In the genomic region with DNA sequence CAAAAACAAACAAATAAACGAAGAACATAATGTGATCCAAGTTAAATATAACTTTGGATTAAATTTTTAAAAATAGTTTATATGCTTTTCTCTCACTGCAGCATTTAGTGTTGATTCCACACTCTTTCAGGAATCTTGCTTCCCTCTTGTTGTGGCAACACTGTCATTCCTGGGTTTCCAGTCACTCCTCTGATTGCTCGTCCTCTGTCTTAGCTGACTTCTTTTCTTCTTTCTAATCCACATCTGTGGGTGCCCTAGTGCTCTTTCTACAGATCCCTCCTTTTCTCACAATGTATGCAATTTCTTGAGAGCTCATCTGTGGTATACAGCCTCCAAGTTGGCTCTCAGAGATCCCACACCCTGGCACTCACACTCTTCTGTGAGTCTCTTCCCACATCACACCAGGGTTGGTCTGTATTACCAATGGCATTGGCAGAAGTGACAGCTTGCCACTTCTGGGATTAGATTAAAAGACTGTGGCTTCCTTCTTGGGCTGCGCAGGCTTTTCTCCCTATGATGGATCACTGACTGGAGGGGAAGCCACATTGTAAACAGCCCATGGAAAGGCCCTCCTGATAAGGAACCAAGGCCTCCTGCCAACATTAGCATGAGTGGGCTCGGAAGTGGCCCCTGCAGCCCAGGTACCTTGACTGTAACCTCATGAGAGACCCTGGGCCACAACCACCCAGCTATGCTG, we compare ENCODE assay signal across 26 cellular contexts. TPM values are rescaled to one million over a fixed set of nuclear protein-coding genes. Genes with fewer than 3 reads are reported as not detected.
A peak's percentile ranks its signal among the peaks of the same experiment; 100 is the strongest.
DNase-seq lines count a peak whose midpoint lies in the region; ATAC-seq, FAIRE-seq and TF ChIP-seq lines count a peak whose summit lies in the region.
"Had no signal": no experiment of that assay in that cellular context is flagged by ENCODE, and none has a peak within 500 bp of the region (broad histone marks: within the 10 kb centered on the region; RNA-seq: fewer than 3 reads in every experiment).

No MANE protein-coding gene starts in this region.

- H4K20me1 ChIP-seq in astrocyte (ENCODE audit: insufficient read depth, low read length) (no peaks in the 10 kb centered on the region), osteoblast (ENCODE audit: insufficient read depth, low read length) (no peaks in the 10 kb centered on the region), hepatocyte (ENCODE audit: insufficient read depth, poor library complexity, severe bottlenecking) (no peaks in the 10 kb centered on the region)
- H4K20me1 ChIP-seq: BLaER1 had no signal

- no peaks in the 10 kb centered on the region for H3K79me2 ChIP-seq in astrocyte (ENCODE audit: insufficient read depth, low read length)
- no peaks in the 10 kb centered on the region for H3K79me2 ChIP-seq in osteoblast (ENCODE audit: insufficient read depth, low read length)
- H3K79me2 ChIP-seq in hepatocyte: no peaks in the 10 kb centered on the region

- TF ChIP-seq CTCF in heart left ventricle (IDR thresholded peaks at IDR 0.05) (no peak), astrocyte (IDR thresholded peaks at IDR 0.05; ENCODE audit: insufficient read depth, low read depth, low read length) (no peak), osteoblast (IDR thresholded peaks at IDR 0.05; ENCODE audit: extremely low read depth, low read depth, low read length) (no peak), uterus (IDR thresholded peaks at IDR 0.05) (no peak), hepatocyte (IDR thresholded peaks at IDR 0.05; ENCODE audit: poor library complexity) (no peak)

- H3K27ac ChIP-seq in heart left ventricle: peak overlapping the region in 9 of 12 donors; percentile 2 to 64 (median 50)
- H3K27ac ChIP-seq in astrocyte (ENCODE audit: low read depth, low read length): no peak overlapping the region
- H3K27ac ChIP-seq in osteoblast (ENCODE audit: low read depth, low read length): no peak overlapping the region
- H3K27ac ChIP-seq in uterus: peak overlapping the region; percentile 59 to 65
- H3K27ac ChIP-seq in hepatocyte: no peak overlapping the region
- H3K27ac ChIP-seq in aorta (ENCODE audit: low read depth in 1 of 2, low read length in 2 of 2): no peak overlapping the region
- H3K27ac ChIP-seq: BLaER1, neural progenitor cell had no signal

- ATAC-seq in heart left ventricle (peak in 1 of 4 donors; percentile 11), left cardiac atrium (no peak), aorta (ENCODE audit: low FRiP score) (no peak)
- no peak for ATAC-seq in effector memory CD8-positive, alpha-beta T cell (replicated peaks)

- TF ChIP-seq POLR2A in heart left ventricle (IDR thresholded peaks at IDR 0.05) (no peak), uterus (IDR thresholded peaks at IDR 0.05) (no peak)

- H3K4me3 Mint-ChIP-seq in astrocyte (ENCODE audit: unreplicated experiment): no peak overlapping the region
- H3K4me3 Mint-ChIP-seq in effector memory CD8-positive, alpha-beta T cell: no peak overlapping the region
- H3K4me3 Mint-ChIP-seq: activated B cell treated with CpG ODN at 0.5 μM for 24 hours; activated CD4-positive, alpha-beta memory T cell treated with anti-CD3 and anti-CD28 coated beads, Interleukin-2, amount 10 ng/mL, durations not matched to agents 7 days and 5 days; activated naive CD4-positive, alpha-beta T cell treated with anti-CD3 and anti-CD28 coated beads, Interleukin-2, amount 10 ng/mL, durations not matched to agents 7 days and 5 days; activated T-cell treated with anti-CD3 and anti-CD28 coated beads, Interleukin-2, amount 50 U/mL, for 24 hours; neural progenitor cell had no signal

- H3K4me1 Mint-ChIP-seq in astrocyte (ENCODE audit: low read depth, unreplicated experiment): peaks cover 14% of the 10 kb centered on the region
- no peaks in the 10 kb centered on the region for H3K4me1 Mint-ChIP-seq in effector memory CD8-positive, alpha-beta T cell (ENCODE audit: low read depth in 2 of 2)
- H3K4me1 Mint-ChIP-seq: activated B cell treated with CpG ODN at 0.5 μM for 24 hours; activated CD4-positive, alpha-beta memory T cell treated with anti-CD3 and anti-CD28 coated beads, Interleukin-2, amount 10 ng/mL, durations not matched to agents 7 days and 5 days; activated naive CD4-positive, alpha-beta T cell treated with anti-CD3 and anti-CD28 coated beads, Interleukin-2, amount 10 ng/mL, durations not matched to agents 7 days and 5 days had no signal

- intact Hi-C loops in heart left ventricle (cut with DNase I): no loop called here
- intact Hi-C loops in left cardiac atrium (cut with DNase I): no loop called here
- intact Hi-C loops in uterus (cut with DNase I; ENCODE audit: low total_unique reads): no loop called here
- intact Hi-C loops in aorta (cut with DNase I): no loop called here

- no peaks in the 10 kb centered on the region for H3K9me3 ChIP-seq in heart left ventricle
- H3K9me3 ChIP-seq in astrocyte (ENCODE audit: insufficient read depth, low read depth, low read length): no peaks in the 10 kb centered on the region
- H3K9me3 ChIP-seq in osteoblast (ENCODE audit: low read depth, low read length): no peaks in the 10 kb centered on the region
- no peaks in the 10 kb centered on the region for H3K9me3 ChIP-seq in uterus
- H3K9me3 ChIP-seq in hepatocyte (ENCODE audit: low read depth): no peaks in the 10 kb centered on the region
- no peaks in the 10 kb centered on the region for H3K9me3 ChIP-seq in aorta (ENCODE audit: control insufficient read depth, low read length)
- H3K9me3 ChIP-seq: BLaER1, psoas muscle, thyroid gland had no signal

- H2AFZ ChIP-seq in astrocyte (ENCODE audit: low read depth, low read length) (no peak overlapping the region), osteoblast (ENCODE audit: low read length) (no peak overlapping the region), hepatocyte (no peak overlapping the region)

- no peaks in the 10 kb centered on the region for H3K9me2 ChIP-seq in hepatocyte (replicated peaks; ENCODE audit: insufficient read depth)

- no peaks in the 10 kb centered on the region for H3K9me3 Mint-ChIP-seq in astrocyte (ENCODE audit: unreplicated experiment)
- H3K9me3 Mint-ChIP-seq in effector memory CD8-positive, alpha-beta T cell: no peaks in the 10 kb centered on the region
- H3K9me3 Mint-ChIP-seq: activated B cell treated with CpG ODN at 0.5 μM for 24 hours; activated CD4-positive, alpha-beta memory T cell treated with anti-CD3 and anti-CD28 coated beads, Interleukin-2, amount 10 ng/mL, durations not matched to agents 7 days and 5 days; activated naive CD4-positive, alpha-beta T cell treated with anti-CD3 and anti-CD28 coated beads, Interleukin-2, amount 10 ng/mL, durations not matched to agents 7 days and 5 days; activated T-cell treated with anti-CD3 and anti-CD28 coated beads, Interleukin-2, amount 50 U/mL, for 24 hours; neural progenitor cell had no signal

- peak overlapping the region; percentile 34 for H3K27ac Mint-ChIP-seq in astrocyte (ENCODE audit: unreplicated experiment)
- H3K27ac Mint-ChIP-seq in effector memory CD8-positive, alpha-beta T cell: no peak overlapping the region
- H3K27ac Mint-ChIP-seq: activated B cell treated with CpG ODN at 0.5 μM for 24 hours; activated CD4-positive, alpha-beta memory T cell treated with anti-CD3 and anti-CD28 coated beads, Interleukin-2, amount 10 ng/mL, durations not matched to agents 7 days and 5 days; activated naive CD4-positive, alpha-beta T cell treated with anti-CD3 and anti-CD28 coated beads, Interleukin-2, amount 10 ng/mL, durations not matched to agents 7 days and 5 days; activated T-cell treated with anti-CD3 and anti-CD28 coated beads, Interleukin-2, amount 50 U/mL, for 24 hours; neural progenitor cell had no signal

- 58 to 73% (median 63%) methylated on average over 4 of the region's 4 CpGs for WGBS in heart left ventricle, 4 donors
- 71% methylated on average over 4 of the region's 4 CpGs for WGBS in hepatocyte (ENCODE audit: low lambda C conversion rate, missing lambda C conversion rate)
- 45 to 47% methylated on average over 4 of the region's 4 CpGs for WGBS in aorta, 2 donors

- no peak overlapping the region for H3K4me3 ChIP-seq in heart left ventricle
- H3K4me3 ChIP-seq in astrocyte (ENCODE audit: insufficient read depth, low read depth, low read length): no peak overlapping the region
- no peak overlapping the region for H3K4me3 ChIP-seq in osteoblast (ENCODE audit: insufficient read depth, low read length)
- H3K4me3 ChIP-seq in uterus: no peak overlapping the region
- H3K4me3 ChIP-seq in hepatocyte: no peak overlapping the region
- no peak overlapping the region for H3K4me3 ChIP-seq in aorta (ENCODE audit: low read length in 2 of 2)
- H3K4me3 ChIP-seq: BLaER1, neural progenitor cell, psoas muscle, thyroid gland had no signal

- DNase-seq in heart left ventricle (no peak), left cardiac atrium (no peak), astrocyte (ENCODE audit: low read depth) (no peak), osteoblast (ENCODE audit: insufficient read length, low spot score, missing footprints) (peak; percentile 76), uterus (no peak), hepatocyte (ENCODE audit: low spot score) (no peak), aorta (no peak)
- DNase-seq in effector memory CD8-positive, alpha-beta T cell: no peak
- DNase-seq: 8988T; activated B cell treated with CpG ODN at 0.5 μM for 24 hours; activated CD4-positive, alpha-beta memory T cell treated with anti-CD3 and anti-CD28 coated beads, Interleukin-2, amount 10 ng/mL, durations not matched to agents 7 days and 5 days; activated naive CD4-positive, alpha-beta T cell treated with anti-CD3 and anti-CD28 coated beads, Interleukin-2, amount 10 ng/mL, durations not matched to agents 7 days and 5 days; activated T-cell treated with anti-CD3 and anti-CD28 coated beads, Interleukin-2, amount 50 U/mL, for 24 hours; GOT3; midbrain; NCI-H1048; NCI-H2081 treated with DMSO at 0.1 percent for 48 hours; NCI-H526 treated with DMSO at 0.1 percent for 48 hours; psoas muscle; SIG-M5; T-helper 1 cell; thyroid gland had no signal

- no peaks in the 10 kb centered on the region for H3K27me3 Mint-ChIP-seq in astrocyte (ENCODE audit: low read depth, unreplicated experiment)
- peaks cover 11 to 14% of the 10 kb centered on the region in 2 donors for H3K27me3 Mint-ChIP-seq in effector memory CD8-positive, alpha-beta T cell
- H3K27me3 Mint-ChIP-seq: activated B cell treated with CpG ODN at 0.5 μM for 24 hours had no signal

- H3K4me1 ChIP-seq in heart left ventricle (peaks cover 0 to 32% (median 5%) of the 10 kb centered on the region in 12 donors), astrocyte (ENCODE audit: insufficient read depth, low read length) (no peaks in the 10 kb centered on the region), osteoblast (ENCODE audit: insufficient read depth, low read length) (no peaks in the 10 kb centered on the region), uterus (peaks cover 0 to 7% of the 10 kb centered on the region in 2 donors), hepatocyte (ENCODE audit: insufficient read depth) (no peaks in the 10 kb centered on the region), aorta (ENCODE audit: control insufficient read depth in 1 of 2, insufficient read depth in 2 of 2, low read length in 2 of 2) (peaks cover 0 to 2% of the 10 kb centered on the region in 2 donors)
- H3K4me1 ChIP-seq: BLaER1, thyroid gland had no signal

- H3K4me2 ChIP-seq in astrocyte (ENCODE audit: low read length) (no peak overlapping the region), osteoblast (ENCODE audit: insufficient read depth, low read length) (no peak overlapping the region), hepatocyte (no peak overlapping the region)
- H3K4me2 ChIP-seq: BLaER1, neural progenitor cell had no signal

- no peaks in the 10 kb centered on the region for H3K36me3 ChIP-seq in heart left ventricle
- H3K36me3 ChIP-seq in astrocyte (ENCODE audit: insufficient read depth, low read length): no peaks in the 10 kb centered on the region
- H3K36me3 ChIP-seq in osteoblast (ENCODE audit: insufficient read depth, low read length): no peaks in the 10 kb centered on the region
- H3K36me3 ChIP-seq in uterus: no peaks in the 10 kb centered on the region
- H3K36me3 ChIP-seq in hepatocyte (replicated peaks; ENCODE audit: insufficient read depth, low read depth): no peaks in the 10 kb centered on the region
- H3K36me3 ChIP-seq in aorta (ENCODE audit: control insufficient read depth in 1 of 2, insufficient read depth in 2 of 2, low read length in 1 of 2): no peaks in the 10 kb centered on the region
- H3K36me3 ChIP-seq: BLaER1, neural progenitor cell, thyroid gland had no signal

- H3K27me3 ChIP-seq in heart left ventricle (no peaks in the 10 kb centered on the region), astrocyte (ENCODE audit: insufficient read depth, low read length) (no peaks in the 10 kb centered on the region), osteoblast (ENCODE audit: insufficient read depth, low read length) (no peaks in the 10 kb centered on the region), uterus (no peaks in the 10 kb centered on the region), hepatocyte (no peaks in the 10 kb centered on the region), aorta (ENCODE audit: control insufficient read depth in 1 of 2, insufficient read depth in 2 of 2, low read length in 1 of 2) (no peaks in the 10 kb centered on the region)
- H3K27me3 ChIP-seq: BLaER1, neural progenitor cell, thyroid gland had no signal

- no peak for FAIRE-seq in astrocyte (lab: Jason Lieb, UNC)

- H3K9ac ChIP-seq in astrocyte (ENCODE audit: low read length): no peak overlapping the region
- H3K9ac ChIP-seq: BLaER1, neural progenitor cell had no signal

- no peaks in the 10 kb centered on the region for H3K36me3 Mint-ChIP-seq in astrocyte (ENCODE audit: low read depth, unreplicated experiment)
- no peaks in the 10 kb centered on the region for H3K36me3 Mint-ChIP-seq in effector memory CD8-positive, alpha-beta T cell (ENCODE audit: insufficient read depth)
- H3K36me3 Mint-ChIP-seq: activated naive CD4-positive, alpha-beta T cell treated with anti-CD3 and anti-CD28 coated beads, Interleukin-2, amount 10 ng/mL, durations not matched to agents 7 days and 5 days; neural progenitor cell had no signal

RNA-seq across cellular contexts. Expression of a gene that starts 11.5 kb away (rescaled TPM):
- 10 to 100 TPM in 1 of 9 donors, 1 to 10 TPM in 6, under 1 TPM in 2; 0.49 to 12.4 (median 2.6) TPM for total RNA-seq in heart left ventricle
- polyA plus RNA-seq in heart left ventricle: 1 to 10 TPM in 1 of 2 donors, under 1 TPM in 1; 0.69 to 2.3 TPM
- total RNA-seq in left cardiac atrium: 10 to 100 TPM in 1 of 2 donors, 1 to 10 TPM in 1; 7.4 to 10.9 TPM
- total RNA-seq in astrocyte: not detected in 2 replicates
- total RNA-seq in osteoblast: not detected in 2 replicates
- 10 to 100 TPM in 3 of 4 donors, 1 to 10 TPM in 1; 5.6 to 38.2 (median 13.2) TPM for total RNA-seq in uterus
- not detected in 2 replicates for total RNA-seq in hepatocyte
- not detected in 2 replicates for polyA plus RNA-seq in hepatocyte
- 10 to 100 TPM; 18.0 to 74.0 TPM for total RNA-seq in aorta
- polyA plus RNA-seq in aorta: 1 to 10 TPM; 3.8 to 6.5 TPM
- total RNA-seq: activated B cell treated with CpG ODN at 0.5 μM for 24 hours; activated CD4-positive, alpha-beta memory T cell treated with anti-CD3 and anti-CD28 coated beads, Interleukin-2, amount 10 ng/mL, durations not matched to agents 7 days and 5 days; HT1080 had no signal

RNA-seq across cellular contexts. Expression of a gene that starts 42.0 kb away (rescaled TPM):
- not detected for total RNA-seq in heart left ventricle
- polyA plus RNA-seq in heart left ventricle: not detected
- total RNA-seq in left cardiac atrium: not detected
- not detected in 2 replicates for total RNA-seq in astrocyte
- under 0.01 TPM in 2 replicates for total RNA-seq in osteoblast
- under 1 TPM in 1 of 4 donors, not detected in 3; 0.83 TPM for total RNA-seq in uterus
- not detected in 2 replicates for total RNA-seq in hepatocyte
- not detected in 2 replicates for polyA plus RNA-seq in hepatocyte
- not detected for total RNA-seq in aorta
- polyA plus RNA-seq in aorta: not detected
- total RNA-seq: cerebellum, HT1080 had no signal
- polyA plus RNA-seq: psoas muscle had no signal

Comparison
In these comparisons a context has a peak if more than half of its experiments do, and no peak if none do; other contexts are left out.
1. H3K27ac ChIP-seq: peak in heart left ventricle (9 of 12) and uterus (2 of 2); none in astrocyte (single experiment), osteoblast (single experiment), hepatocyte (single experiment) and aorta (0 of 2).